Comparison of ENCODE assay signal across 22 cellular contexts in genomic region chr4:98102660-98103059, GRCh38. TPM values are rescaled to one million over a fixed set of nuclear protein-coding genes. Genes with fewer than 3 reads are reported as not detected.
DNase-seq lines count a peak whose midpoint lies in the region; ATAC-seq, FAIRE-seq and TF ChIP-seq lines count a peak whose summit lies in the region.
"Had no signal": no experiment of that assay in that cellular context is flagged by ENCODE, and none has a peak within 500 bp of the region (broad histone marks: within the 10 kb centered on the region; RNA-seq: fewer than 3 reads in every experiment).

No MANE protein-coding gene starts in this region.

- no peaks in the 10 kb centered on the region for H3K79me2 ChIP-seq in PC-3 (ENCODE audit: low read length)

- intact Hi-C loops in PC-3 (cut with micrococcal nuclease), result no loop called here
- intact Hi-C loops in kidney (cut with DNase I), result no loop called here
- intact Hi-C loops in dorsolateral prefrontal cortex (cut with DNase I), result no loop called here

- no peak overlapping the region for H2AFZ ChIP-seq in PC-3 (ENCODE audit: low read length)
- H2AFZ ChIP-seq: GM23338 had no signal

- H3K4me1 ChIP-seq in PC-3 (ENCODE audit: insufficient read depth, low read length) (peaks cover 16% of the 10 kb centered on the region), kidney (ENCODE audit: control insufficient read depth in 1 of 2, insufficient read depth in 1 of 2, low read depth in 1 of 2, low read length in 2 of 2) (no peaks in the 10 kb centered on the region)
- H3K4me1 ChIP-seq: BLaER1, Caco-2, HAP-1 had no signal

- DNase-seq in PC-3, result no peak
- DNase-seq in kidney, result no peak
- no peak for DNase-seq in cerebellar nuclear complex (lab: John Stamatoyannopoulos, UW)
- no peak for DNase-seq in dorsolateral prefrontal cortex
- DNase-seq in NCI-H187 (lab: John Stamatoyannopoulos, UW), result no peak
- no peak for DNase-seq in GOT3 (lab: John Stamatoyannopoulos, UW)
- DNase-seq: Caco-2; CD4-positive, CD25-positive, alpha-beta regulatory T cell; CD8-positive, alpha-beta T cell; DMS79; EL; GF-D8; HFFc6 had no signal

- H3K4me3 ChIP-seq in PC-3 (ENCODE audit: low read length) (no peak overlapping the region), kidney (ENCODE audit: low read length in 2 of 2) (no peak overlapping the region), dorsolateral prefrontal cortex (no peak overlapping the region)
- H3K4me3 ChIP-seq: BLaER1, GM23338, HAP-1 had no signal

- ATAC-seq in PC-3, result no peak
- ATAC-seq: CD8-positive, alpha-beta T cell; GM23338 had no signal

- CTCF ChIA-PET in PC-3 (lab: Charles Lee), result no interaction called here

- peak overlapping the region; percentile 64 for H3K27ac ChIP-seq in PC-3 (ENCODE audit: low read length)
- no peak overlapping the region for H3K27ac ChIP-seq in kidney (ENCODE audit: low read depth in 2 of 2, low read length in 2 of 2)
- no peak overlapping the region for H3K27ac ChIP-seq in dorsolateral prefrontal cortex
- H3K27ac ChIP-seq: BLaER1, C4-2B had no signal

- BruUV-seq in PC-3 (replicated peaks; lab: Mats Ljungman, UMichigan), result no TSS peak

- H3K4me2 ChIP-seq in PC-3 (ENCODE audit: low read length), result 0 out of 2 replicates have a peak overlapping the region, but pooled peaks have one; percentile 13
- H3K4me2 ChIP-seq: BLaER1, GM23338 had no signal

- H3F3A ChIP-seq in PC-3 (ENCODE audit: low read length, unreplicated experiment), result peaks cover 4% of the 10 kb centered on the region

- no peak for TF ChIP-seq CTCF in PC-3 (conservative IDR thresholded peaks at IDR 0.05; ENCODE audit: low read depth, low read length)
- TF ChIP-seq CTCF in kidney (IDR thresholded peaks at IDR 0.05; ENCODE audit: borderline replicate concordance, extremely low read depth, insufficient read depth), result no peak
- no peak for TF ChIP-seq CTCF in dorsolateral prefrontal cortex (IDR thresholded peaks at IDR 0.05 in 54 of 56, conservative IDR thresholded peaks at IDR 0.05 in 2 of 56; ENCODE audit: low read depth in 1 of 56, partially characterized antibody in 56 of 56)

- H3K36me3 ChIP-seq in PC-3 (ENCODE audit: low read depth, low read length) (no peaks in the 10 kb centered on the region), kidney (ENCODE audit: control insufficient read depth in 1 of 2, insufficient read depth in 2 of 2, low read length in 2 of 2) (no peaks in the 10 kb centered on the region)
- H3K36me3 ChIP-seq: BLaER1, HAP-1 had no signal

- no peaks in the 10 kb centered on the region for H4K20me1 ChIP-seq in PC-3 (ENCODE audit: low read length)
- H4K20me1 ChIP-seq: BLaER1 had no signal

- no peaks in the 10 kb centered on the region for H3K27me3 ChIP-seq in PC-3 (ENCODE audit: low read length)
- H3K27me3 ChIP-seq in dorsolateral prefrontal cortex, result no peaks in the 10 kb centered on the region
- H3K27me3 ChIP-seq: BLaER1 had no signal

- H3K9ac ChIP-seq in PC-3 (ENCODE audit: low read length) (no peak overlapping the region), kidney (ENCODE audit: low read length in 2 of 2) (no peak overlapping the region)
- H3K9ac ChIP-seq: BLaER1 had no signal

- peak; percentile 82 for FAIRE-seq in colon (lab: Jason Lieb, UNC)
- peak; percentile 67 for FAIRE-seq in kidney (lab: Jason Lieb, UNC)
- FAIRE-seq: GM12891, GM18507, H54 had no signal

- H3K9me3 ChIP-seq in PC-3 (ENCODE audit: low read length) (no peaks in the 10 kb centered on the region), kidney (ENCODE audit: control insufficient read depth in 1 of 2, low read length in 2 of 2) (no peaks in the 10 kb centered on the region)
- H3K9me3 ChIP-seq: BLaER1, Caco-2, HAP-1 had no signal

- POLR2A ChIA-PET in PC-3 (lab: Charles Lee; ENCODE audit: unreplicated experiment), result no interaction called here

- no peaks in the 10 kb centered on the region for H3K9me2 ChIP-seq in PC-3 (replicated peaks; ENCODE audit: low read length)

RNA-seq across cellular contexts. Expression of gene STPG2, which starts 40.6 kb away (rescaled TPM):
- total RNA-seq in PC-3 (2014; rRNA removed), result 0.40 TPM in 1 of 2 replicates, not detected in the other
- 1.1 TPM for total RNA-seq in kidney
- 0.43 TPM for polyA plus RNA-seq in kidney (ENCODE audit: insufficient read depth, low read depth, low replicate concordance)
- total RNA-seq in dorsolateral prefrontal cortex, result 1 to 10 TPM in 112 of 120 experiments, under 1 TPM in 7, not detected in 1; 0.65 to 5.0 (median 2.1) TPM
- total RNA-seq: Caco-2; CD8-positive, alpha-beta T cell; HFFc6 had no signal
- polyA plus RNA-seq: AG04450 had no signal
